Comparison of ENCODE assay signal across 9 cellular contexts in the genomic region with DNA sequence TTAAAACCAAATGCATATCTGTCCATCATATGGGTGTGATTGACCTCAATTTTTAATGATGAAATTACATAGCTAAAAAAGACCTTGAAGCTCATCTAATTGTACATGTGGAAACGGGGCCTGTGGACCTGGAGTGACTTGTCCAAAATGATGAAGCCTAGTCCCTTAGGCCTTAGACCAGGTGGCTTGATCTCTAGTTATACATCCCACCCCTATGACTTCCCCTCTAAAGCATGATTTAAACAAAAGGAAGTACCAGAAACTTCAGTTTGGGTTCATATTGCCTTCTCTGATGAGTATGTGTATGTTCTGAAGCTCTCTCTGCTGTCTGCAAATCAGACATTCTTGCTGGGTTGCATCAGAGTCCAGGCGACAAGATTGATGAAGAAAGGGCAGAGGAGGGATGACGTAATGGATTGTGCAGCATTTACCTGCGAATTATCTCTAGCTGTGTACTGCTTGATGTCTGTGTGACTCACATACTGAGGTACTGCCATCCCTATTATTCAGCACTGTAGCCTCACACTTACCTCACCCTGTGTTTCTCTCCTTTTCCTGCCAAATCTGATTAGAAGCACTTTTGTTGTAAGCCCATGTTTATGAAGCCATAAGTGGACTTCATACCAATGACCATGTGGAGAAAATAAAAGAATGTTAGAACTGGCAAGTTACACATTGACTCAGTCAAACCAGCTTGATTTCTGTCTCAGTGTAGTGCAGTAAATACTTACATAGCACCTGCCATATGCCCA.
DNase-seq lines count a peak whose midpoint lies in the region; FAIRE-seq and TF ChIP-seq lines count a peak whose summit lies in the region.
"Had no signal": no experiment of that assay in that cellular context is flagged by ENCODE, and none has a peak within 500 bp of the region (broad histone marks: within the 10 kb centered on the region; RNA-seq: fewer than 3 reads in every experiment).

No MANE protein-coding gene starts in this region.

- FAIRE-seq in small intestine (lab: Jason Lieb, UNC): peak; percentile 47

- WGBS in small intestine, 3 donors: 15 to 52% (median 40%) methylated on average over 4 of the region's 4 CpGs

- TF ChIP-seq CTCF in RWPE1 (conservative IDR thresholded peaks at IDR 0.05; ENCODE audit: low read depth): no peak
- no peak for TF ChIP-seq CTCF in foreskin fibroblast (IDR thresholded peaks at IDR 0.05; ENCODE audit: low read depth, low read length)

- H3K36me3 ChIP-seq in small intestine (ENCODE audit: control insufficient read depth in 2 of 2, insufficient read depth in 2 of 2, low read length in 2 of 2): no peaks in the 10 kb centered on the region
- H3K36me3 ChIP-seq: BLaER1 had no signal

- H3K4me3 ChIP-seq in foreskin fibroblast (ENCODE audit: low read depth in 1 of 2, low read length in 2 of 2) (no peak overlapping the region), small intestine (ENCODE audit: low read depth in 1 of 2, low read length in 2 of 2) (no peak overlapping the region)
- H3K4me3 ChIP-seq: BLaER1 had no signal

- CTCF ChIA-PET in RWPE1 (lab: Yijun Ruan, JAX): interaction anchor here (0.6 to 1.0 kb wide), 2 partner anchors 35 to 1033 kb away, joined by 3 read pairs; no protein-coding TSS in a partner anchor

- POLR2A ChIA-PET in RWPE1 (lab: Yijun Ruan, JAX; ENCODE audit: low non-redundant PET): interaction anchor here (0.5 kb wide), 1 partner anchor 1101 kb away, joined by 6 read pairs; no protein-coding TSS in a partner anchor

- H3K9me3 ChIP-seq in small intestine (ENCODE audit: control insufficient read depth, low read depth): no peaks in the 10 kb centered on the region

- peaks cover 0 to 15% of the 10 kb centered on the region in 2 donors for H3K4me1 ChIP-seq in small intestine (ENCODE audit: control insufficient read depth in 2 of 2, insufficient read depth in 1 of 2, low read depth in 1 of 2, low read length in 1 of 2)
- H3K4me1 ChIP-seq: BLaER1 had no signal

- H3K27ac ChIP-seq in RWPE1 (no peak overlapping the region), small intestine (ENCODE audit: low read depth in 1 of 2, low read length in 1 of 2) (peak overlapping the region; percentile 33 to 64)
- H3K27ac ChIP-seq: BLaER1 had no signal

- H3K27me3 ChIP-seq in small intestine (ENCODE audit: control insufficient read depth in 2 of 2, insufficient read depth in 2 of 2, low read length in 2 of 2): no peaks in the 10 kb centered on the region
- H3K27me3 ChIP-seq: BLaER1 had no signal

- peak; percentile 13 for DNase-seq in NCI-H2227 (lab: John Stamatoyannopoulos, UW; ENCODE audit: unreplicated experiment)
- DNase-seq in NCI-H2227 treated with DMSO at 0.1 percent for 48 hours (lab: John Stamatoyannopoulos, UW): no peak
- peak; percentile 91 for DNase-seq in RWPE1 (ENCODE audit: low spot score)
- DNase-seq in foreskin fibroblast: peak; percentile 92 to 93
- DNase-seq in small intestine: peak; percentile 95
- no peak for DNase-seq in amygdala (lab: John Stamatoyannopoulos, UW)
- DNase-seq in DMS 273 treated with DMSO at 0.1 percent for 48 hours (lab: John Stamatoyannopoulos, UW): no peak
- DNase-seq in activated CD4-positive, alpha-beta T cell treated with anti-CD3 and anti-CD28 coated beads, Interleukin-2, amount 50 U/mL, for 48 hours: no peak

Comparison
In these comparisons a context has a peak if more than half of its experiments do, and no peak if none do; other contexts are left out.
1. DNase-seq: peak in NCI-H2227 (single experiment), RWPE1 (single experiment), foreskin fibroblast (2 of 2) and small intestine (single experiment); none in NCI-H2227 treated with DMSO at 0.1 percent for 48 hours (single experiment), amygdala (0 of 56), DMS 273 treated with DMSO at 0.1 percent for 48 hours (single experiment) and activated CD4-positive, alpha-beta T cell treated with anti-CD3 and anti-CD28 coated beads, Interleukin-2, amount 50 U/mL, for 48 hours (0 of 2).